10 cellular contexts compared by ENCODE assay signal in the genomic region with DNA sequence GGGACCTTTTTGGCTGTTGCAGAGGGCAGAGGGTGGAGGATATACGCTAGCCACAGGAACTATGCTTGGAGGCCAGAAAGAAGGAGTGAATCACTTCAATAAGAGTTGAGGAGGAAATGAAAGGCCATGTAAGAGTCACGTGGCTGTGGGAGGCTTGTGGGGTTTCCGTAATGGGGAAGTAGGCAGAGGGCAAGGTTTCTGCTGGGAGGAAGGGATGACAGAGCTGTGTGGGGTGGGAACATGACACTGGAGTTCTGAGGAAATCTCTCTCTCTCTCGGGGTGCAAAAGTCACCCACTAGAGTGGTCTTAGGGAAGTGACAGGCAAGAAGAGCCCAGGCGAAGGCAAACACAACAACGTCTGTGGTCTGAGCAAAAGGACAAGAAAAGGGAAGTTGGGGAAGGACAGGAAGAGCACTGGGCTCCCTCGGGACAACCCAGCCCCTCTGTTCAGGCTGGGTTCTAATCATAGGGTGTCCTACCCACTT. TPM values are rescaled to one million over a fixed set of nuclear protein-coding genes. Genes with fewer than 3 reads are reported as not detected.
DNase-seq lines count a peak whose midpoint lies in the region; ATAC-seq and TF ChIP-seq lines count a peak whose summit lies in the region.
"Had no signal": no experiment of that assay in that cellular context is flagged by ENCODE, and none has a peak within 500 bp of the region (broad histone marks: within the 10 kb centered on the region; RNA-seq: fewer than 3 reads in every experiment).

No MANE protein-coding gene starts in this region.

- H3K9me3 ChIP-seq in neutrophil, result no peaks in the 10 kb centered on the region
- no peaks in the 10 kb centered on the region for H3K9me3 ChIP-seq in mesenchymal stem cell (ENCODE audit: control insufficient read depth, low read length)
- H3K9me3 ChIP-seq in esophagus muscularis mucosa, result peaks cover 0 to 4% (median 0%) of the 10 kb centered on the region in 4 donors

- H3K27ac ChIP-seq in neutrophil (peak overlapping the region; percentile 74), mesenchymal stem cell (ENCODE audit: low read length, poor library complexity, severe bottlenecking) (no peak overlapping the region), esophagus muscularis mucosa (replicated peaks in 1 of 4) (no peak overlapping the region)

- H2AK5ac ChIP-seq in mesenchymal stem cell (ENCODE audit: low read length, severe bottlenecking), result no peak overlapping the region

- DNase-seq in HK-2 (ENCODE audit: unreplicated experiment) (peak; percentile 25), mesenchymal stem cell (no peak), NCI-H1105 treated with DMSO at 0.1 percent for 48 hours (lab: John Stamatoyannopoulos, UW) (no peak), esophagus muscularis mucosa (ENCODE audit: extremely low spot score) (no peak)
- no peak for DNase-seq in activated naive CD8-positive, alpha-beta T cell treated with anti-CD3 and anti-CD28 coated beads, Interleukin-2, amount 10 ng/mL, durations not matched to agents 7 days and 5 days

- peaks cover 7% of the 10 kb centered on the region for H3K27me3 Mint-ChIP-seq in activated naive CD8-positive, alpha-beta T cell treated with anti-CD3 and anti-CD28 coated beads, Interleukin-2, amount 10 ng/mL, durations not matched to agents 7 days and 5 days

- H3K4me3 ChIP-seq in neutrophil (ENCODE audit: low read depth in 1 of 2, low read length in 1 of 2) (peak overlapping the region; percentile 50 to 59), mesenchymal stem cell (ENCODE audit: insufficient read depth in 1 of 2, low read depth in 1 of 2, low read length in 2 of 2) (no peak overlapping the region), esophagus muscularis mucosa (no peak overlapping the region)

- no peak overlapping the region for H2BK120ac ChIP-seq in mesenchymal stem cell (ENCODE audit: low read depth, low read length)

- TF ChIP-seq CTCF in neutrophil (IDR thresholded peaks at IDR 0.05), result no peak
- no peak for TF ChIP-seq CTCF in esophagus muscularis mucosa (IDR thresholded peaks at IDR 0.05)

- H3K23ac ChIP-seq in mesenchymal stem cell (ENCODE audit: low read length in 2 of 2), result no peak overlapping the region

- WGBS in mesenchymal stem cell, result 57% methylated on average over 6 of the region's 7 CpGs
- 50% methylated on average over 7 of the region's 7 CpGs for WGBS in esophagus muscularis mucosa

- H3K27ac Mint-ChIP-seq in activated naive CD8-positive, alpha-beta T cell treated with anti-CD3 and anti-CD28 coated beads, Interleukin-2, amount 10 ng/mL, durations not matched to agents 7 days and 5 days, result peak overlapping the region; percentile 71

- H4K91ac ChIP-seq in mesenchymal stem cell (ENCODE audit: low read length), result no peak overlapping the region

- no peak overlapping the region for H2BK5ac ChIP-seq in mesenchymal stem cell (ENCODE audit: low read depth, low read length, poor library complexity, severe bottlenecking)

- H3K14ac ChIP-seq in mesenchymal stem cell (ENCODE audit: low read length in 2 of 2), result no peak overlapping the region

- intact Hi-C loops in esophagus muscularis mucosa (cut with DNase I), result no loop called here

- no peak overlapping the region for H3K18ac ChIP-seq in mesenchymal stem cell (ENCODE audit: low read depth in 1 of 2, low read length in 2 of 2)

- peaks cover 2% of the 10 kb centered on the region for H3K9me3 Mint-ChIP-seq in activated naive CD8-positive, alpha-beta T cell treated with anti-CD3 and anti-CD28 coated beads, Interleukin-2, amount 10 ng/mL, durations not matched to agents 7 days and 5 days

- H3K79me1 ChIP-seq in mesenchymal stem cell (replicated peaks; ENCODE audit: low read length, poor library complexity, severe bottlenecking), result no peaks in the 10 kb centered on the region

- no peak for TF ChIP-seq POLR2A in esophagus muscularis mucosa (IDR thresholded peaks at IDR 0.05; ENCODE audit: low read depth)

- H2BK12ac ChIP-seq in mesenchymal stem cell (ENCODE audit: low read length in 2 of 2), result no peak overlapping the region

- H3K27me3 ChIP-seq in neutrophil, result peaks cover 19% of the 10 kb centered on the region
- no peaks in the 10 kb centered on the region for H3K27me3 ChIP-seq in mesenchymal stem cell (ENCODE audit: control insufficient read depth in 1 of 2, insufficient read depth in 1 of 2, low read length in 2 of 2)
- no peaks in the 10 kb centered on the region for H3K27me3 ChIP-seq in esophagus muscularis mucosa

- TF ChIP-seq EP300 in esophagus muscularis mucosa (IDR thresholded peaks at IDR 0.05), result no peak

- H3K36me3 ChIP-seq in neutrophil (no peaks in the 10 kb centered on the region), mesenchymal stem cell (ENCODE audit: control insufficient read depth in 1 of 2, insufficient read depth in 2 of 2, low read depth in 1 of 2, low read length in 2 of 2) (no peaks in the 10 kb centered on the region), esophagus muscularis mucosa (no peaks in the 10 kb centered on the region)

- no peaks in the 10 kb centered on the region for H3K36me3 Mint-ChIP-seq in activated naive CD8-positive, alpha-beta T cell treated with anti-CD3 and anti-CD28 coated beads, Interleukin-2, amount 10 ng/mL, durations not matched to agents 7 days and 5 days

- ATAC-seq in GM18502 (IDR thresholded peaks at IDR 0.05; ENCODE audit: poor library complexity, unreplicated experiment) (peak; percentile 76), GM21515 (IDR thresholded peaks at IDR 0.05; ENCODE audit: unreplicated experiment) (peak; percentile 74)
- peak; percentile 45 for ATAC-seq in activated naive CD8-positive, alpha-beta T cell treated with anti-CD3 and anti-CD28 coated beads, Interleukin-2, amount 10 ng/mL, durations not matched to agents 7 days and 5 days (ENCODE audit: low read depth)

- no peak overlapping the region for H3K4me2 ChIP-seq in mesenchymal stem cell (ENCODE audit: low read length, poor library complexity, severe bottlenecking)

- no peak overlapping the region for H3K4ac ChIP-seq in mesenchymal stem cell (ENCODE audit: low read depth in 1 of 2, low read length in 2 of 2)

- H3K4me1 Mint-ChIP-seq in activated naive CD8-positive, alpha-beta T cell treated with anti-CD3 and anti-CD28 coated beads, Interleukin-2, amount 10 ng/mL, durations not matched to agents 7 days and 5 days, result peaks cover 15% of the 10 kb centered on the region

- H3K9ac ChIP-seq in mesenchymal stem cell (ENCODE audit: low read length), result no peak overlapping the region

- H3K4me3 Mint-ChIP-seq in activated naive CD8-positive, alpha-beta T cell treated with anti-CD3 and anti-CD28 coated beads, Interleukin-2, amount 10 ng/mL, durations not matched to agents 7 days and 5 days, result peak overlapping the region; percentile 62

- H4K8ac ChIP-seq in mesenchymal stem cell (ENCODE audit: low read length), result no peak overlapping the region

- peaks cover 22 to 34% of the 10 kb centered on the region in 2 experiments for H3K4me1 ChIP-seq in neutrophil (ENCODE audit: control insufficient read depth in 1 of 2, insufficient read depth in 1 of 2, low read depth in 1 of 2, low read length in 1 of 2)
- H3K4me1 ChIP-seq in mesenchymal stem cell (ENCODE audit: control insufficient read depth, insufficient read depth, low read depth, low read length), result no peaks in the 10 kb centered on the region
- no peaks in the 10 kb centered on the region for H3K4me1 ChIP-seq in esophagus muscularis mucosa

- POLR2A ChIA-PET in activated naive CD8-positive, alpha-beta T cell treated with anti-CD3 and anti-CD28 coated beads, Interleukin-2, amount 10 ng/mL, durations not matched to agents 7 days and 5 days (lab: Charles Lee), result no interaction called here

- no peak overlapping the region for H2AFZ ChIP-seq in mesenchymal stem cell (ENCODE audit: low read depth, low read length)

- no peak overlapping the region for H2BK15ac ChIP-seq in mesenchymal stem cell (ENCODE audit: low read depth, poor library complexity, severe bottlenecking)

RNA-seq across cellular contexts. Expression of a gene that starts 3.9 kb away (rescaled TPM):
- not detected for total RNA-seq in activated naive CD8-positive, alpha-beta T cell treated with anti-CD3 and anti-CD28 coated beads, Interleukin-2, amount 10 ng/mL, durations not matched to agents 7 days and 5 days
- polyA plus RNA-seq in mesenchymal stem cell (2013, experiment 1 of 2), result not detected
- not detected for polyA plus RNA-seq in mesenchymal stem cell (2013, experiment 2 of 2)
- total RNA-seq in esophagus muscularis mucosa, result 1 to 10 TPM in 1 of 4 donors, under 1 TPM in 1, not detected in 2; 0.69 to 1.2 TPM
- total RNA-seq: SK-MEL-5 had no signal

RNA-seq across cellular contexts. Expression of a gene that starts 31.6 kb away (rescaled TPM):
- under 1 TPM in 1 of 2 experiments, not detected in 1; 0.20 TPM for total RNA-seq in activated naive CD8-positive, alpha-beta T cell treated with anti-CD3 and anti-CD28 coated beads, Interleukin-2, amount 10 ng/mL, durations not matched to agents 7 days and 5 days
- not detected for polyA plus RNA-seq in mesenchymal stem cell (2013, experiment 1 of 2)
- not detected for polyA plus RNA-seq in mesenchymal stem cell (2013, experiment 2 of 2)
- total RNA-seq in esophagus muscularis mucosa, result not detected
- total RNA-seq: frontal cortex, SK-MEL-5 had no signal

RNA-seq across cellular contexts. Expression of a gene that starts 45.5 kb away (rescaled TPM):
- total RNA-seq in activated naive CD8-positive, alpha-beta T cell treated with anti-CD3 and anti-CD28 coated beads, Interleukin-2, amount 10 ng/mL, durations not matched to agents 7 days and 5 days, result not detected
- not detected for polyA plus RNA-seq in mesenchymal stem cell (2013, experiment 1 of 2)
- not detected for polyA plus RNA-seq in mesenchymal stem cell (2013, experiment 2 of 2)
- not detected for total RNA-seq in esophagus muscularis mucosa
- total RNA-seq: frontal cortex, SK-MEL-5 had no signal

Comparison
In these comparisons a context has a peak if more than half of its experiments do, and no peak if none do; other contexts are left out.
1. H3K4me3 ChIP-seq: peak in neutrophil (2 of 2); none in mesenchymal stem cell (0 of 2) and esophagus muscularis mucosa (0 of 4).
2. Peak in every context shown above with its lines, with median percentiles within 50 percentile points of each other: ATAC-seq.